8 cellular contexts compared by ENCODE assay signal in genomic region chr1:114755006-114755936, GRCh38. TPM values are rescaled to one million over a fixed set of nuclear protein-coding genes. Genes with fewer than 3 reads are reported as not detected.
DNase-seq lines count a peak whose midpoint lies in the region; ATAC-seq and TF ChIP-seq lines count a peak whose summit lies in the region.

No MANE protein-coding gene starts in this region.

- DNase-seq in BE2C: no peak
- peak; percentile 38 for DNase-seq in KBM-7
- no peak for DNase-seq in ascending aorta (ENCODE audit: low spot score in 2 of 2)
- no peak for DNase-seq in OCI-M2 (lab: John Stamatoyannopoulos, UW; ENCODE audit: unreplicated experiment)
- no peak for DNase-seq in putamen (ENCODE audit: low spot score)
- no peak for DNase-seq in activated effector memory CD4-positive, alpha-beta T cell treated with anti-CD3 and anti-CD28 coated beads, Interleukin-2, amount 50 U/mL, for 16 hours

- ATAC-seq in HG03520 (IDR thresholded peaks at IDR 0.05; ENCODE audit: unreplicated experiment): no peak

- H3K36me3 ChIP-seq in BE2C (peaks cover 14% of the 10 kb centered on the region), ascending aorta (peaks cover 0 to 4% of the 10 kb centered on the region in 2 donors), mesodermal cell (ENCODE audit: control insufficient read depth, insufficient read depth, low read length) (peaks cover 22% of the 10 kb centered on the region)

- H3K4me3 ChIP-seq in BE2C (ENCODE audit: low read depth, low read length): peak overlapping the region; percentile 98
- H3K4me3 ChIP-seq in ascending aorta: peak overlapping the region; percentile 81 to 89
- H3K4me3 ChIP-seq in mesodermal cell (ENCODE audit: extremely low read depth, insufficient read depth, low read length, poor library complexity, severe bottlenecking): peak overlapping the region; percentile 99

- H3K9me3 ChIP-seq in BE2C: no peaks in the 10 kb centered on the region
- no peaks in the 10 kb centered on the region for H3K9me3 ChIP-seq in ascending aorta
- no peaks in the 10 kb centered on the region for H3K9me3 ChIP-seq in mesodermal cell (ENCODE audit: control insufficient read depth, low read length)

- in situ Hi-C loops in KBM-7 (cut with MboI; ENCODE audit: low pct_unique_long_range_greater_than_20kb, low sequenced_read_pairs): no loop called here

- peaks cover 4% of the 10 kb centered on the region; the same call in 1 of the 2 replicates for H3K4me1 ChIP-seq in BE2C
- H3K4me1 ChIP-seq in ascending aorta: peaks cover 0 to 49% of the 10 kb centered on the region in 2 donors
- peaks cover 18% of the 10 kb centered on the region for H3K4me1 ChIP-seq in mesodermal cell (ENCODE audit: control insufficient read depth, insufficient read depth, low read length, poor library complexity, severe bottlenecking)

- TF ChIP-seq CTCF in BE2C (IDR thresholded peaks at IDR 0.05; ENCODE audit: low read depth, low read length) (no peak), ascending aorta (IDR thresholded peaks at IDR 0.05) (no peak)

- H3K27ac ChIP-seq in ascending aorta (no peak overlapping the region), mesodermal cell (ENCODE audit: low read depth, low read length, severe bottlenecking) (no peak overlapping the region)

- 57 to 97% methylated on average over 1 to 5 of the region's 7 CpGs for WGBS in mesodermal cell (ENCODE audit: insufficient coverage in 2 of 2), 2 experiments

- intact Hi-C loops in ascending aorta (cut with DNase I): loop anchor here (5.0 to 10.0 kb wide), 3 partner anchors 300 to 770 kb away; no protein-coding TSS in a partner anchor

- no peaks in the 10 kb centered on the region for H3K27me3 ChIP-seq in BE2C
- H3K27me3 ChIP-seq in ascending aorta: no peaks in the 10 kb centered on the region

RNA-seq across cellular contexts. Expression of gene CSDE1, which starts 2.5 kb away (rescaled TPM):
- polyA plus RNA-seq in BE2C (2012; ENCODE audit: insufficient read depth, insufficient read length, low read depth): 257 TPM
- 290 TPM for total RNA-seq in ascending aorta
- 445 TPM for polyA plus RNA-seq in mesodermal cell (2013, experiment 1 of 2)
- 430 TPM for polyA plus RNA-seq in mesodermal cell (2013, experiment 2 of 2)

RNA-seq across cellular contexts. Expression of gene SIKE1, which starts 25.2 kb away (rescaled TPM):
- polyA plus RNA-seq in BE2C (2012; ENCODE audit: insufficient read depth, insufficient read length, low read depth): 67.1 TPM
- 17.1 TPM for total RNA-seq in ascending aorta
- polyA plus RNA-seq in mesodermal cell (2013, experiment 1 of 2): 49.7 TPM
- 47.6 TPM for polyA plus RNA-seq in mesodermal cell (2013, experiment 2 of 2)

RNA-seq across cellular contexts. Expression of gene NRAS, which starts 38.7 kb away (rescaled TPM):
- polyA plus RNA-seq in BE2C (2012; ENCODE audit: insufficient read depth, insufficient read length, low read depth): 16.0 TPM
- 10.7 TPM for total RNA-seq in ascending aorta
- 74.7 TPM for polyA plus RNA-seq in mesodermal cell (2013, experiment 1 of 2)
- polyA plus RNA-seq in mesodermal cell (2013, experiment 2 of 2): 79.1 TPM

RNA-seq across cellular contexts. Expression of gene AMPD1, which starts 59.9 kb away (rescaled TPM):
- polyA plus RNA-seq in BE2C (2012; ENCODE audit: insufficient read depth, insufficient read length, low read depth): not detected
- total RNA-seq in ascending aorta: not detected
- not detected for polyA plus RNA-seq in mesodermal cell (2013, experiment 1 of 2)
- not detected for polyA plus RNA-seq in mesodermal cell (2013, experiment 2 of 2)
